17 cellular contexts compared by ENCODE assay signal in the genomic region with DNA sequence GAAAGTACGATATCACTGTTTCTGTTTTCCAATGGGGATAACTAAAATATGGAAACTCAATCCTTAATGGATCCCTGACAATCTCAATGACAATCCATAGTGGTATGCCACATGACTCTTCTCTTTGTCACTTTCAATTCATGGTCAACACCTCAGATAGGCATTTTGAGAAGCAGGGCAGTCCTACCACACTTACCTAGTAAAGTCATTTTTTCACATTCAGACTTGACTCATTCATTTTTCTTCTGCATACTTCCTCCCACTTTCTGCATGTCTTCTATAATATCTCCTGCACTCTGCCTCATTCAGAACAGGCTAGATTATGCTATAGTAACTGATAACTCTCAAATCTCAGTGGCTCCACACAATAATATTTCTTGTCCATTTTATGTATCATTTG.
A peak's percentile ranks its signal among the peaks of the same experiment; 100 is the strongest.
DNase-seq lines count a peak whose midpoint lies in the region; ATAC-seq and TF ChIP-seq lines count a peak whose summit lies in the region.
"Had no signal": no experiment of that assay in that cellular context is flagged by ENCODE, and none has a peak within 500 bp of the region (broad histone marks: within the 10 kb centered on the region; RNA-seq: fewer than 3 reads in every experiment).

No MANE protein-coding gene starts in this region.

- no peaks in the 10 kb centered on the region for H4K20me1 ChIP-seq in PC-3 (ENCODE audit: low read length)

- no peaks in the 10 kb centered on the region for H3K27me3 ChIP-seq in PC-3 (ENCODE audit: low read length)
- H3K27me3 ChIP-seq in trophoblast cell (ENCODE audit: insufficient read depth, low read length) = no peaks in the 10 kb centered on the region
- H3K27me3 ChIP-seq: neutrophil, tibial artery had no signal

- H3K9ac ChIP-seq in PC-3 (ENCODE audit: low read length) = no peak overlapping the region
- H3K9ac ChIP-seq in trophoblast cell (ENCODE audit: low read length) = no peak overlapping the region

- no peak overlapping the region for H3K4me3 Mint-ChIP-seq in effector memory CD8-positive, alpha-beta T cell

- intact Hi-C loops in PC-3 (cut with micrococcal nuclease) = no loop called here

- H2BK120ac ChIP-seq in trophoblast cell (ENCODE audit: insufficient read depth, low read length, poor library complexity) = no peak overlapping the region

- H3K4me1 ChIP-seq in PC-3 (ENCODE audit: insufficient read depth, low read length) (peaks cover 49% of the 10 kb centered on the region), trophoblast cell (ENCODE audit: control insufficient read depth in 1 of 2, insufficient read depth in 2 of 2, low read length in 2 of 2) (peaks cover 3 to 5% of the 10 kb centered on the region in 2 experiments)

- H3K9me3 ChIP-seq in PC-3 (ENCODE audit: low read length) (no peaks in the 10 kb centered on the region), trophoblast cell (ENCODE audit: insufficient read depth, low read depth, low read length) (no peaks in the 10 kb centered on the region)
- H3K9me3 ChIP-seq: left ventricle myocardium inferior, neutrophil, tibial artery had no signal

- no peaks in the 10 kb centered on the region for H3K9me2 ChIP-seq in PC-3 (replicated peaks; ENCODE audit: low read length)

- no peak overlapping the region for H3K23ac ChIP-seq in trophoblast cell (ENCODE audit: low read length)

- no peaks in the 10 kb centered on the region for H3K36me3 Mint-ChIP-seq in effector memory CD8-positive, alpha-beta T cell (ENCODE audit: insufficient read depth)

- H2AFZ ChIP-seq in PC-3 (ENCODE audit: low read length) (no peak overlapping the region), trophoblast cell (ENCODE audit: insufficient read depth, low read length, poor library complexity) (no peak overlapping the region)

- no peak overlapping the region for H3K18ac ChIP-seq in trophoblast cell (ENCODE audit: low read length)

- no peaks in the 10 kb centered on the region for H3K9me3 Mint-ChIP-seq in effector memory CD8-positive, alpha-beta T cell

- H3K14ac ChIP-seq in trophoblast cell (ENCODE audit: low read length) = no peak overlapping the region

- H3K79me2 ChIP-seq in PC-3 (ENCODE audit: low read length) (no peaks in the 10 kb centered on the region), trophoblast cell (ENCODE audit: control insufficient read depth, insufficient read depth, low read length, poor library complexity) (no peaks in the 10 kb centered on the region)

- H3K27me3 Mint-ChIP-seq in effector memory CD8-positive, alpha-beta T cell = no peaks in the 10 kb centered on the region

- no peak for TF ChIP-seq CTCF in PC-3 (conservative IDR thresholded peaks at IDR 0.05; ENCODE audit: low read depth, low read length)

- H3K4me3 ChIP-seq in PC-3 (ENCODE audit: low read length) (peak overlapping the region; percentile 30; the same call in 1 of the 2 replicates), trophoblast cell (ENCODE audit: low read depth, low read length) (no peak overlapping the region)
- H3K4me3 ChIP-seq: left ventricle myocardium inferior, tibial artery had no signal

- DNase-seq in GM03348 (ENCODE audit: low spot score) (peak; percentile 27), PC-3 (peak; percentile 76), trophoblast cell (peak; percentile 53 to 87)
- DNase-seq in effector memory CD8-positive, alpha-beta T cell = no peak
- DNase-seq: anterior cingulate cortex; effector CD8-positive, alpha-beta T cell; Karpas-422; left ventricle myocardium inferior; NCI-H1694; NCI-H748 treated with DMSO at 0.1 percent for 48 hours; stimulated activated CD4-positive, alpha-beta T cell treated with anti-CD3 and anti-CD28 coated beads, Interleukin-12 subunit alpha, Interleukin-12 subunit beta, amount 100 ng/mL, for 4 hours; tibial artery had no signal

- no peak overlapping the region for H2BK5ac ChIP-seq in trophoblast cell (ENCODE audit: low read depth, low read length, poor library complexity)

- no peaks in the 10 kb centered on the region for H3F3A ChIP-seq in PC-3 (ENCODE audit: low read length, unreplicated experiment)

- no CpG with 5 or more reads among the region's 1 CpG for WGBS in trophoblast cell (ENCODE audit: extremely low coverage, insufficient coverage, insufficient read length)

- no peak overlapping the region for H4K12ac ChIP-seq in trophoblast cell (ENCODE audit: low read depth, low read length)

- peak overlapping the region; percentile 16 to 26 for H3K27ac Mint-ChIP-seq in effector memory CD8-positive, alpha-beta T cell

- peak; percentile 58 for ATAC-seq in PC-3
- no peak for ATAC-seq in effector memory CD8-positive, alpha-beta T cell (replicated peaks)
- ATAC-seq in GM19035 (IDR thresholded peaks at IDR 0.05; ENCODE audit: unreplicated experiment) = no peak
- no peak for ATAC-seq in HG02610 (IDR thresholded peaks at IDR 0.05; ENCODE audit: unreplicated experiment)
- ATAC-seq in GM18517 (IDR thresholded peaks at IDR 0.05; ENCODE audit: unreplicated experiment) = no peak
- ATAC-seq in HG03175 (IDR thresholded peaks at IDR 0.05; ENCODE audit: unreplicated experiment) = no peak

- peak overlapping the region; percentile 75 for H3K27ac ChIP-seq in PC-3 (ENCODE audit: low read length)
- no peak overlapping the region for H3K27ac ChIP-seq in trophoblast cell (ENCODE audit: low read depth, low read length)
- H3K27ac ChIP-seq: left ventricle myocardium inferior, neutrophil, tibial artery had no signal

- H3K4me1 Mint-ChIP-seq in effector memory CD8-positive, alpha-beta T cell (ENCODE audit: low read depth in 2 of 2) = peaks cover 7 to 13% of the 10 kb centered on the region in 2 donors

- no peak overlapping the region for H2AK5ac ChIP-seq in trophoblast cell (ENCODE audit: low read length)

- no peak overlapping the region for H4K8ac ChIP-seq in trophoblast cell (ENCODE audit: low read depth, low read length)

- no peak overlapping the region for H2BK12ac ChIP-seq in trophoblast cell (ENCODE audit: low read length)

- POLR2A ChIA-PET in PC-3 (lab: Charles Lee; ENCODE audit: unreplicated experiment) = no interaction called here

- BruUV-seq in PC-3 (replicated peaks; lab: Mats Ljungman, UMichigan) = no TSS peak

- H3K79me1 ChIP-seq in trophoblast cell (ENCODE audit: low read length) = peaks cover 1% of the 10 kb centered on the region

- CTCF ChIA-PET in PC-3 (lab: Charles Lee) = interaction anchor here (0.9 kb wide), 1 partner anchor 53 kb away, joined by 4 read pairs; no protein-coding TSS in a partner anchor

- H3K36me3 ChIP-seq in PC-3 (ENCODE audit: low read depth, low read length) (no peaks in the 10 kb centered on the region), trophoblast cell (ENCODE audit: control insufficient read depth in 1 of 2, insufficient read depth in 2 of 2, low read length in 2 of 2) (peaks cover 0 to 2% of the 10 kb centered on the region in 2 experiments)
- H3K36me3 ChIP-seq: neutrophil had no signal

- H3K4ac ChIP-seq in trophoblast cell (ENCODE audit: low read depth, low read length) = no peak overlapping the region

- no peak overlapping the region for H4K91ac ChIP-seq in trophoblast cell (ENCODE audit: low read depth, low read length)

- H3K4me2 ChIP-seq in PC-3 (ENCODE audit: low read length) (peak overlapping the region; percentile 72), trophoblast cell (ENCODE audit: low read length) (no peak overlapping the region)

Comparison
In these comparisons a context has a peak if more than half of its experiments do, and no peak if none do; other contexts are left out.
1. DNase-seq: peak in GM03348 (single experiment), PC-3 (single experiment) and trophoblast cell (2 of 2); none in effector memory CD8-positive, alpha-beta T cell (0 of 3).